Comparison of ENCODE assay signal across 35 cellular contexts in the genomic region with DNA sequence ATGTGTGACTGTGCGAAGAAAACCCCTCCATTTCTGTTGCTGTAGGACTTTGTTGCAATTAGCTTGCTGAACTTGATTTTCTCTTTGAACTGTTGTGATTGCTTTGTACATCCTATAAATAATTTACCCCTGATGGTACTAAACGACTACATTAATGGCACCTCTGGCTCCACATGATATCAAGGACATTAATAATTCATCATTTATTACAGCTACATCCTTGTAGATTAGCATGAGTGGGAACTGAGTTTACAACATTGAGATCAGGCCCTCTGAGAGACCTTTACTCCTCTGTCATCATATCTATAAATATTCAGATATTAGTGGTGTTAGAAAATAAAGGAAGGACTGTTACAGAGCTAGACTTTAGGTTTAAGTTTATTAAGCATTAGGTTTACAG.
"Had no signal": no experiment of that assay in that cellular context is flagged by ENCODE, and none has a peak within 500 bp of the region (broad histone marks: within the 10 kb centered on the region; RNA-seq: fewer than 3 reads in every experiment).

No MANE protein-coding gene starts in this region.

- H3K4me1 ChIP-seq: Peyer's patch had no signal

- H3K27ac ChIP-seq: Peyer's patch, VCaP had no signal

- H3K27me3 Mint-ChIP-seq: activated B cell treated with CpG ODN at 0.5 μM for 24 hours; activated CD4-positive, alpha-beta memory T cell treated with anti-CD3 and anti-CD28 coated beads for 36 hours; activated naive CD4-positive, alpha-beta T cell treated with anti-CD3 and anti-CD28 coated beads, Interleukin-2, amount 10 ng/mL, durations not matched to agents 7 days and 5 days; activated naive CD8-positive, alpha-beta T cell; activated naive CD8-positive, alpha-beta T cell treated with anti-CD3 and anti-CD28 coated beads, Interleukin-2, amount 50 U/mL, for 24 hours; brain had no signal

- H3K9me3 ChIP-seq: MG63, Peyer's patch had no signal

- H3K4me3 ChIP-seq: K562, MG63, Peyer's patch had no signal

- H3K27ac Mint-ChIP-seq: activated B cell treated with CpG ODN at 0.5 μM for 24 hours; activated CD4-positive, alpha-beta memory T cell treated with anti-CD3 and anti-CD28 coated beads for 36 hours; activated naive CD4-positive, alpha-beta T cell treated with anti-CD3 and anti-CD28 coated beads, Interleukin-2, amount 10 ng/mL, durations not matched to agents 7 days and 5 days; activated naive CD8-positive, alpha-beta T cell treated with anti-CD3 and anti-CD28 coated beads, Interleukin-2, amount 50 U/mL, for 24 hours; activated T-helper 1 cell treated with anti-CD3 and anti-CD28 coated beads, Interleukin-12 subunit alpha, Interleukin-12 subunit beta, Interleukin-2, Interleukin-4 antibody, amounts not matched to agents 30 ng/mL and 10 ng/mL and 1 ng/mL, durations not matched to agents 14 hours and 24 hours and 36 hours had no signal

- H3K4me3 Mint-ChIP-seq: activated B cell treated with CpG ODN at 0.5 μM for 24 hours; activated CD4-positive, alpha-beta memory T cell treated with anti-CD3 and anti-CD28 coated beads for 36 hours; activated naive CD4-positive, alpha-beta T cell treated with anti-CD3 and anti-CD28 coated beads, Interleukin-2, amount 10 ng/mL, durations not matched to agents 7 days and 5 days; activated naive CD8-positive, alpha-beta T cell; activated naive CD8-positive, alpha-beta T cell treated with anti-CD3 and anti-CD28 coated beads, Interleukin-2, amount 50 U/mL, for 24 hours; activated T-cell treated with anti-CD3 and anti-CD28 coated beads, Interleukin-2, amount 50 U/mL, for 4 hours; activated T-helper 1 cell treated with anti-CD3 and anti-CD28 coated beads, Interleukin-12 subunit alpha, Interleukin-12 subunit beta, Interleukin-2, Interleukin-4 antibody, amounts not matched to agents 30 ng/mL and 10 ng/mL and 1 ng/mL, durations not matched to agents 14 hours and 24 hours and 36 hours; brain had no signal

- H3K27me3 ChIP-seq: MG63, Peyer's patch had no signal

- H3K9me3 Mint-ChIP-seq: activated CD4-positive, alpha-beta memory T cell treated with anti-CD3 and anti-CD28 coated beads for 36 hours; activated naive CD4-positive, alpha-beta T cell treated with anti-CD3 and anti-CD28 coated beads, Interleukin-2, amount 10 ng/mL, durations not matched to agents 7 days and 5 days; activated T-cell treated with anti-CD3 and anti-CD28 coated beads, Interleukin-2, amount 50 U/mL, for 4 hours had no signal

- ATAC-seq: activated naive CD8-positive, alpha-beta T cell treated with anti-CD3 and anti-CD28 coated beads, Interleukin-2, amount 50 U/mL, for 24 hours; activated T-cell treated with anti-CD3 and anti-CD28 coated beads, Interleukin-2, amount 50 U/mL, for 4 hours; K562; PC-3; SK-N-SH treated with all-trans-retinoic acid at 6 μM for 48 hours had no signal

- DNase-seq: activated B cell treated with CpG ODN at 0.5 μM for 24 hours; activated CD4-positive, alpha-beta memory T cell treated with anti-CD3 and anti-CD28 coated beads for 36 hours; activated CD4-positive, alpha-beta T cell treated with anti-CD3 and anti-CD28 coated beads for 4 hours; activated CD4-positive, alpha-beta T cell treated with anti-CD3 and anti-CD28 coated beads, Interleukin-2, amount 50 U/mL, for 1 hour; activated CD4-positive, CD25-positive, alpha-beta regulatory T cell treated with anti-CD3 and anti-CD28 coated beads, Interleukin-2, amount 50 U/mL, for 72 hours; activated CD8-positive, alpha-beta memory T cell treated with anti-CD3 and anti-CD28 coated beads, Interleukin-2, amount 50 U/mL, for 4 hours; activated effector memory CD4-positive, alpha-beta T cell treated with Interleukin-2 at 50 U/mL for 16 hours; activated naive CD4-positive, alpha-beta T cell treated with anti-CD3 and anti-CD28 coated beads, Interleukin-2, amount 10 ng/mL, durations not matched to agents 7 days and 5 days; activated naive CD8-positive, alpha-beta T cell treated with anti-CD3 and anti-CD28 coated beads, Interleukin-2, amount 50 U/mL, for 24 hours; activated T-cell treated with anti-CD3 and anti-CD28 coated beads for 4 hours; activated T-cell treated with anti-CD3 and anti-CD28 coated beads, Interleukin-2, amount 50 U/mL, for 4 hours; anterior cingulate cortex; caudate nucleus; Karpas-422; MG63; NCI-H1048; NCI-H1105 treated with DMSO at 0.1 percent for 48 hours; NCI-H1436 treated with DMSO at 0.1 percent for 48 hours; NCI-H1694 treated with DMSO at 0.1 percent for 48 hours; NCI-H2029; NCI-H345; NCI-H524 treated with DMSO at 0.1 percent for 48 hours; PC-3; Peyer's patch; RPMI8226; SIG-M5; T-helper 1 cell; T-helper 2 cell; T-helper 9 cell had no signal
